In genomic region chr5:891837-892389, GRCh38 we compare ENCODE assay signal across 8 cellular contexts. TPM values are rescaled to one million over a fixed set of nuclear protein-coding genes. Genes with fewer than 3 reads are reported as not detected.
DNase-seq lines count a peak whose midpoint lies in the region; ATAC-seq and TF ChIP-seq lines count a peak whose summit lies in the region.

No MANE protein-coding gene starts in this region.

- no peaks in the 10 kb centered on the region for H4K20me1 ChIP-seq in SU-DHL-6 (ENCODE audit: low read depth, low read length)

- WGBS in esophagus muscularis mucosa: 29% methylated on average over 9 of the region's 25 CpGs

- H2AFZ ChIP-seq in SU-DHL-6 (ENCODE audit: low read depth, low read length, severe bottlenecking): peak overlapping the region; percentile 62

- ATAC-seq in HG02938 (IDR thresholded peaks at IDR 0.05; ENCODE audit: unreplicated experiment): peak; percentile 7

- peaks cover 33% of the 10 kb centered on the region for H3K79me2 ChIP-seq in SU-DHL-6 (ENCODE audit: insufficient read depth, low read length)

- H3K9me3 Mint-ChIP-seq in nephron: no peaks in the 10 kb centered on the region

- H3K36me3 Mint-ChIP-seq in nephron (ENCODE audit: low read depth): peaks cover 42% of the 10 kb centered on the region

- no peaks in the 10 kb centered on the region for H3K27me3 Mint-ChIP-seq in nephron (ENCODE audit: low read depth)

- peak overlapping the region; percentile 77 for H3K9ac ChIP-seq in SU-DHL-6 (ENCODE audit: low read length)

- intact Hi-C loops in esophagus muscularis mucosa (cut with DNase I): no loop called here

- no peaks in the 10 kb centered on the region for H3F3A ChIP-seq in SU-DHL-6 (ENCODE audit: insufficient read depth)

- DNase-seq in DMS53 (lab: John Stamatoyannopoulos, UW): peak; percentile 70
- DNase-seq in DMS53 treated with DMSO at 0.1 percent for 48 hours (lab: John Stamatoyannopoulos, UW; ENCODE audit: unreplicated experiment): no peak
- DNase-seq in esophagus muscularis mucosa (ENCODE audit: extremely low spot score): no peak
- no peak for DNase-seq in iPS-NIHi7 (ENCODE audit: extremely low spot score)
- DNase-seq in DMS153 (lab: John Stamatoyannopoulos, UW): no peak

- TF ChIP-seq CTCF in SU-DHL-6 (IDR thresholded peaks at IDR 0.05; ENCODE audit: insufficient read depth, low read length, poor library complexity, severe bottlenecking) (no peak), esophagus muscularis mucosa (IDR thresholded peaks at IDR 0.05) (no peak), nephron (IDR thresholded peaks at IDR 0.05; ENCODE audit: unreplicated experiment in 3 of 3) (no peak)

- H3K4me1 ChIP-seq in esophagus muscularis mucosa: peaks cover 16 to 33% (median 25%) of the 10 kb centered on the region in 4 donors

- H3K4me3 ChIP-seq in SU-DHL-6 (ENCODE audit: insufficient read depth, low read length, poor library complexity, severe bottlenecking) (peak overlapping the region; percentile 88), esophagus muscularis mucosa (peak overlapping the region; percentile 68 to 98 (median 92))

- H3K9me3 ChIP-seq in SU-DHL-6 (ENCODE audit: insufficient read depth, low read length): no peaks in the 10 kb centered on the region
- no peaks in the 10 kb centered on the region for H3K9me3 ChIP-seq in esophagus muscularis mucosa

- no peak for TF ChIP-seq EP300 in esophagus muscularis mucosa (IDR thresholded peaks at IDR 0.05)

- peak overlapping the region; percentile 63 for H3K4me2 ChIP-seq in SU-DHL-6 (ENCODE audit: low read depth, low read length, poor library complexity, severe bottlenecking)

- H3K27ac ChIP-seq in SU-DHL-6 (ENCODE audit: low read depth, low read length) (peak overlapping the region; percentile 56), esophagus muscularis mucosa (replicated peaks in 1 of 4) (peak overlapping the region; percentile 81 to 94 (median 91))

- H3K4me3 Mint-ChIP-seq in nephron: peak overlapping the region; percentile 86 to 88 (median 88)

- no peak for TF ChIP-seq POLR2A in esophagus muscularis mucosa (IDR thresholded peaks at IDR 0.05; ENCODE audit: low read depth)

- peaks cover 11% of the 10 kb centered on the region for H3K4me1 Mint-ChIP-seq in nephron

- H3K27me3 ChIP-seq in SU-DHL-6 (ENCODE audit: low read length) (no peaks in the 10 kb centered on the region), esophagus muscularis mucosa (no peaks in the 10 kb centered on the region)

- peak overlapping the region; percentile 46 to 88 (median 81) for H3K27ac Mint-ChIP-seq in nephron

- H3K36me3 ChIP-seq in SU-DHL-6 (ENCODE audit: low read length) (peaks cover 25% of the 10 kb centered on the region), esophagus muscularis mucosa (peaks cover 41 to 47% (median 44%) of the 10 kb centered on the region in 4 donors)

- no peaks in the 10 kb centered on the region for H3K9me2 ChIP-seq in SU-DHL-6 (replicated peaks; ENCODE audit: insufficient read depth, low read length)

RNA-seq across cellular contexts. Expression of gene BRD9, which starts 0.7 kb away (rescaled TPM):
- total RNA-seq in esophagus muscularis mucosa: 10 to 100 TPM; 26.5 to 44.9 (median 34.3) TPM

RNA-seq across cellular contexts. Expression of gene TRIP13, which starts 0.8 kb away (rescaled TPM):
- under 1 TPM in 3 of 4 donors, not detected in 1; 0.65 to 0.92 (median 0.66) TPM for total RNA-seq in esophagus muscularis mucosa

RNA-seq across cellular contexts. Expression of gene ZDHHC11, which starts 41.1 kb away (rescaled TPM):
- total RNA-seq in esophagus muscularis mucosa: 10 to 100 TPM in 2 of 4 donors, 1 to 10 TPM in 2; 4.3 to 13.5 (median 10.9) TPM
